In the genomic region with DNA sequence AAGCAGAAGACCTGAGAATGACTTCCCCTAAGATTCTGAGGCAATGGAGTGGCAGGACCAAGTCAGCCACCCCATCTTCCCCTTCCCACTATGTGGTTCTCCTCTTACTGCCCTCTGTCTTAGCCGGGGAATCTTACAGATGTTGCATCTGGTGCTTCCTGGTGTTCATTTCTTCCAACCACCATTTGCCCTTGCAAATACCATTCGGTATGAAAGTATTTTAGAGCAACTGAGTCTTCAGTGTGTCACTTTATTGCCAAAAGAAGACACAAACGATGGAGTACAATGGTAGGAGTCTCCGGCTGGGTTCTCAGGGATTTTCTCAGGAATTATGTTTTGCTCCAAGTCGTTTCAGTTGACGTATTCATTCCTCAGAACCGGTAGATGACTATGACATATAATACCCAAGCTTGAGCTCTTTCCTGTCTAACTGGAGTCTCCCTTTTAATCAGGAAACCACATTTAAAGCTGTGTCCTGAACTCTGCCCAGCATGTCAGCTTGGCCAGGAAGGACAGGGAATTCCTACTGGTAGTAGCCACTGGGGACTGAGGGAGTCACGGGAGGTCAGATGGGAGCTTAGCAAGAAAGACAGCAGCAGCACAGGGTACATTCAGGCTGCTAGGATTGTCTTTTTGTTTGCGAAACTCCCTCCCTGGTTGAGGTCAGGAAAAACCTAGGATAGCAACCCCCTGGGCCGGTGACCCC, we compare ENCODE assay signal across 9 cellular contexts.
A peak's percentile ranks its signal among the peaks of the same experiment; 100 is the strongest.
DNase-seq lines count a peak whose midpoint lies in the region; ATAC-seq, FAIRE-seq and TF ChIP-seq lines count a peak whose summit lies in the region.
"Had no signal": no experiment of that assay in that cellular context is flagged by ENCODE, and none has a peak within 500 bp of the region (broad histone marks: within the 10 kb centered on the region; RNA-seq: fewer than 3 reads in every experiment).

No MANE protein-coding gene starts in this region.

- TF ChIP-seq CTCF in A673 (conservative IDR thresholded peaks at IDR 0.05; ENCODE audit: low read depth, low read length): no peak
- no peak for TF ChIP-seq CTCF in Panc1 (IDR thresholded peaks at IDR 0.05)
- TF ChIP-seq CTCF in esophagus muscularis mucosa (IDR thresholded peaks at IDR 0.05): no peak
- TF ChIP-seq CTCF in D721Med (IDR thresholded peaks at IDR 0.05; ENCODE audit: insufficient read depth, missing control alignments): no peak

- no peak for TF ChIP-seq POLR2A in esophagus muscularis mucosa (IDR thresholded peaks at IDR 0.05; ENCODE audit: low read depth)

- DNase-seq in A673 (ENCODE audit: low spot score) (no peak), Panc1 (ENCODE audit: low read depth, low spot score) (no peak), esophagus muscularis mucosa (ENCODE audit: extremely low spot score) (no peak), D721Med (ENCODE audit: insufficient read length, low spot score) (no peak), posterior cingulate gyrus (no peak), RKO (ENCODE audit: low spot score) (no peak)
- no peak for DNase-seq in activated CD8-positive, alpha-beta memory T cell treated with anti-CD3 and anti-CD28 coated beads, Interleukin-2, amount 50 U/mL, for 4 hours

- H3K4me1 ChIP-seq in A673 (ENCODE audit: insufficient read depth, low read length, poor library complexity, severe bottlenecking): peaks cover 32% of the 10 kb centered on the region
- peaks cover 38% of the 10 kb centered on the region for H3K4me1 ChIP-seq in Panc1 (ENCODE audit: control insufficient read depth, insufficient read depth, low read length)
- peaks cover 51 to 62% (median 59%) of the 10 kb centered on the region in 4 donors for H3K4me1 ChIP-seq in esophagus muscularis mucosa
- H3K4me1 ChIP-seq in muscle layer of colon (ENCODE audit: insufficient read depth, low read length): peaks cover 56% of the 10 kb centered on the region

- no peak for TF ChIP-seq EP300 in esophagus muscularis mucosa (IDR thresholded peaks at IDR 0.05)

- peak; percentile 18; the same call in 1 of the 2 replicates for ATAC-seq in Panc1

- H3K4me3 ChIP-seq in A673 (ENCODE audit: low read depth, low read length, poor library complexity, severe bottlenecking) (no peak overlapping the region), Panc1 (ENCODE audit: low read depth in 2 of 2, low read length in 2 of 2) (peak overlapping the region in 1 of 2 experiments; percentile 9; a peak in 1 of 4 replicates), esophagus muscularis mucosa (no peak overlapping the region), muscle layer of colon (ENCODE audit: low read depth in 1 of 2, low read length in 2 of 2) (no peak overlapping the region)

- peak overlapping the region; percentile 8 for H3K27ac ChIP-seq in A673 (ENCODE audit: low read depth, low read length, poor library complexity, severe bottlenecking)
- H3K27ac ChIP-seq in Panc1 (ENCODE audit: low read length): peak overlapping the region; percentile 83
- peak overlapping the region; percentile 85 to 87 (median 86) for H3K27ac ChIP-seq in esophagus muscularis mucosa (replicated peaks in 1 of 4)
- peak overlapping the region; percentile 67 for H3K27ac ChIP-seq in muscle layer of colon (ENCODE audit: low read depth, low read length)

- H3K9ac ChIP-seq in muscle layer of colon (ENCODE audit: low read length): no peak overlapping the region

- in situ Hi-C loops in Panc1 (cut with HindIII; ENCODE audit: low pct_unique_long_range_greater_than_20kb, low sequenced_read_pairs): no loop called here

- no peaks in the 10 kb centered on the region for H3K9me3 ChIP-seq in A673 (ENCODE audit: low read depth, low read length, poor library complexity, severe bottlenecking)
- H3K9me3 ChIP-seq in Panc1 (ENCODE audit: control insufficient read depth, insufficient read depth, low read depth, low read length): no peaks in the 10 kb centered on the region
- no peaks in the 10 kb centered on the region for H3K9me3 ChIP-seq in esophagus muscularis mucosa
- no peaks in the 10 kb centered on the region for H3K9me3 ChIP-seq in muscle layer of colon (ENCODE audit: low read length)

- POLR2A ChIA-PET in A673 (lab: Charles Lee; ENCODE audit: low non-redundant PET): no interaction called here
- POLR2A ChIA-PET in Panc1 (lab: Charles Lee): no interaction called here

- intact Hi-C loops in A673 (cut with micrococcal nuclease; ENCODE audit: unreplicated experiment) (no loop called here), Panc1 (cut with micrococcal nuclease; ENCODE audit: unreplicated experiment) (no loop called here), esophagus muscularis mucosa (cut with DNase I) (no loop called here), posterior cingulate gyrus (cut with DNase I) (no loop called here)

- no TSS peak for BruUV-seq in A673 (replicated peaks; lab: Mats Ljungman, UMichigan)
- BruUV-seq in Panc1 (replicated peaks; lab: Mats Ljungman, UMichigan): no TSS peak

- no peak for FAIRE-seq in D721Med (lab: Jason Lieb, UNC)
- FAIRE-seq: endometrium had no signal

- H3K27me3 ChIP-seq in A673 (replicated peaks; ENCODE audit: insufficient read depth, low read depth, low read length, poor library complexity) (no peaks in the 10 kb centered on the region), Panc1 (ENCODE audit: control insufficient read depth, insufficient read depth, low read length) (no peaks in the 10 kb centered on the region), esophagus muscularis mucosa (no peaks in the 10 kb centered on the region), muscle layer of colon (ENCODE audit: control insufficient read depth in 1 of 2, insufficient read depth in 2 of 2, low read length in 2 of 2) (no peaks in the 10 kb centered on the region)

- CTCF ChIA-PET in A673 (lab: Charles Lee) (no interaction called here), Panc1 (lab: Charles Lee) (interaction anchor here (0.8 kb wide), 1 partner anchor 62 kb away, joined by 5 read pairs; no protein-coding TSS in a partner anchor)

- WGBS in esophagus muscularis mucosa: 54% methylated on average over 10 of the region's 10 CpGs

- H3K36me3 ChIP-seq in A673 (ENCODE audit: insufficient read depth, low read length, poor library complexity, severe bottlenecking) (no peaks in the 10 kb centered on the region), Panc1 (ENCODE audit: control insufficient read depth, insufficient read depth, low read length) (no peaks in the 10 kb centered on the region), esophagus muscularis mucosa (no peaks in the 10 kb centered on the region), muscle layer of colon (ENCODE audit: insufficient read depth, low read length) (peaks cover 7% of the 10 kb centered on the region)

Comparison
In these comparisons a context has a peak if more than half of its experiments do, and no peak if none do; other contexts are left out.
1. H3K27ac ChIP-seq: peak in every context shown above with its lines; median percentile 86 in esophagus muscularis mucosa; 83 in Panc1; 67 in muscle layer of colon; 8 in A673.